In the genomic region with DNA sequence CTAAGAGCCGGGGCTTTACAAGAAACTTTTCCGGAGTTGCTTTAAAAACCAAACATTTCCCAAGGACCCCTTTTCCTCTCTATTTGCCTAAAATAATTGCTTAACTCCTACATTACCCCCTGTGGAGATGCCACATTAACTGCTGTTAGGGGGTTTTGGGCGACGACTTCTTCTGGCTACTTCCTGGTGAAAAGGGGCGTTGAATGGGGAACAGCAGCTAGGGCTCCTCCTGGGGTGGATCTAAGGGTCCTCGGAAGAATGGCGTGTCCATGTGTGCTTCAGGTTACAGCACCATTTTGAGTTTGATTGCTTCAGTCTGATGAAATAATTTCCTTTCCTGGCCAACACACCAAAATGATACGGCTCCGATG, we compare ENCODE assay signal across 1 cellular context.
TF ChIP-seq lines count a peak whose summit lies in the region.

No MANE protein-coding gene starts in this region.

TF ChIP-seq in GM23338, 12 proteins besides CTCF, POLR2A, EP300 and RAD21 (continued from another document):
- TF ChIP-seq, protein P1, sequence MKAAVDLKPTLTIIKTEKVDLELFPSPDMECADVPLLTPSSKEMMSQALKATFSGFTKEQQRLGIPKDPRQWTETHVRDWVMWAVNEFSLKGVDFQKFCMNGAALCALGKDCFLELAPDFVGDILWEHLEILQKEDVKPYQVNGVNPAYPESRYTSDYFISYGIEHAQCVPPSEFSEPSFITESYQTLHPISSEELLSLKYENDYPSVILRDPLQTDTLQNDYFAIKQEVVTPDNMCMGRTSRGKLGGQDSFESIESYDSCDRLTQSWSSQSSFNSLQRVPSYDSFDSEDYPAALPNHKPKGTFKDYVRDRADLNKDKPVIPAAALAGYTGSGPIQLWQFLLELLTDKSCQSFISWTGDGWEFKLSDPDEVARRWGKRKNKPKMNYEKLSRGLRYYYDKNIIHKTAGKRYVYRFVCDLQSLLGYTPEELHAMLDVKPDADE (IDR thresholded peaks at IDR 0.05), result no peak
